ENCODE assay signal across 22 cellular contexts in genomic region chr5:129243058-129243457, GRCh38.
"Had no signal": no experiment of that assay in that cellular context is flagged by ENCODE, and none has a peak within 500 bp of the region (broad histone marks: within the 10 kb centered on the region; RNA-seq: fewer than 3 reads in every experiment).

No MANE protein-coding gene starts in this region.

- H3K4me1 Mint-ChIP-seq: activated naive CD4-positive, alpha-beta T cell treated with anti-CD3 and anti-CD28 coated beads, Interleukin-2, amount 50 U/mL, for 24 hours; immature natural killer cell; neural progenitor cell had no signal

- DNase-seq: activated CD4-positive, alpha-beta memory T cell treated with anti-CD3 and anti-CD28 coated beads for 36 hours; activated CD4-positive, alpha-beta T cell treated with anti-CD3 and anti-CD28 coated beads for 1 hour; activated effector memory CD4-positive, alpha-beta T cell treated with anti-CD3 and anti-CD28 coated beads, Interleukin-2, amount 50 U/mL, for 16 hours; activated T-cell treated with anti-CD3 and anti-CD28 coated beads, Interleukin-2, amount 50 U/mL, for 48 hours; amniotic stem cell; body of pancreas; dermis blood vessel endothelial cell; effector memory CD8-positive, alpha-beta T cell; foreskin keratinocyte; head of caudate nucleus; immature natural killer cell; left cardiac atrium; ovary; stimulated activated CD4-positive, alpha-beta T cell treated with anti-CD3 and anti-CD28 coated beads, Interleukin-12 subunit alpha, Interleukin-12 subunit beta, amount 100 ng/mL, for 4 hours; stimulated activated CD4-positive, alpha-beta T cell treated with anti-CD3 and anti-CD28 coated beads, Interleukin-2, amount 100 ng/mL, for 24 hours; stomach; T-helper 1 cell; T1000; testis; upper lobe of left lung had no signal

- H3K36me3 Mint-ChIP-seq: activated CD4-positive, alpha-beta memory T cell treated with anti-CD3 and anti-CD28 coated beads for 36 hours; activated naive CD4-positive, alpha-beta T cell treated with anti-CD3 and anti-CD28 coated beads, Interleukin-2, amount 50 U/mL, for 24 hours; immature natural killer cell; neural progenitor cell had no signal

- H3K4me3 Mint-ChIP-seq: activated CD4-positive, alpha-beta memory T cell treated with anti-CD3 and anti-CD28 coated beads for 36 hours; activated naive CD4-positive, alpha-beta T cell treated with anti-CD3 and anti-CD28 coated beads, Interleukin-2, amount 50 U/mL, for 24 hours; effector memory CD8-positive, alpha-beta T cell; immature natural killer cell; neural progenitor cell had no signal

- H3K27ac Mint-ChIP-seq: activated CD4-positive, alpha-beta memory T cell treated with anti-CD3 and anti-CD28 coated beads for 36 hours; activated naive CD4-positive, alpha-beta T cell treated with anti-CD3 and anti-CD28 coated beads, Interleukin-2, amount 50 U/mL, for 24 hours; effector memory CD8-positive, alpha-beta T cell; immature natural killer cell; neural progenitor cell had no signal

- ATAC-seq: body of pancreas; effector memory CD8-positive, alpha-beta T cell; foreskin keratinocyte had no signal

- H3K27me3 Mint-ChIP-seq: activated CD4-positive, alpha-beta memory T cell treated with anti-CD3 and anti-CD28 coated beads for 36 hours; activated naive CD4-positive, alpha-beta T cell treated with anti-CD3 and anti-CD28 coated beads, Interleukin-2, amount 50 U/mL, for 24 hours; effector memory CD8-positive, alpha-beta T cell had no signal

- H3K9me3 Mint-ChIP-seq: activated CD4-positive, alpha-beta memory T cell treated with anti-CD3 and anti-CD28 coated beads for 36 hours; activated naive CD4-positive, alpha-beta T cell treated with anti-CD3 and anti-CD28 coated beads, Interleukin-2, amount 50 U/mL, for 24 hours; effector memory CD8-positive, alpha-beta T cell; neural progenitor cell had no signal
